6 cellular contexts compared by ENCODE assay signal in genomic region chr19:35986664-35987570, GRCh38.
DNase-seq lines count a peak whose midpoint lies in the region; ATAC-seq and TF ChIP-seq lines count a peak whose summit lies in the region.

No MANE protein-coding gene starts in this region.

- no peak for ATAC-seq in GM18909 (IDR thresholded peaks at IDR 0.05; ENCODE audit: poor library complexity, unreplicated experiment)

- peak overlapping the region; percentile 81 for H3K4me3 Mint-ChIP-seq in dendritic cell treated with granulocyte-macrophage colony-stimulating factor and Interleukin-4, amounts not matched to agents 40 ng/mL and 50 ng/mL, for 4 days

- intact Hi-C loops in dendritic cell treated with granulocyte-macrophage colony-stimulating factor and Interleukin-4, amounts not matched to agents 40 ng/mL and 50 ng/mL, for 4 days (cut with micrococcal nuclease): no loop called here

- H3K4me1 Mint-ChIP-seq in dendritic cell treated with granulocyte-macrophage colony-stimulating factor and Interleukin-4, amounts not matched to agents 40 ng/mL and 50 ng/mL, for 4 days (ENCODE audit: low read depth): peaks cover 27% of the 10 kb centered on the region

- DNase-seq in NCI-H82 treated with DMSO at 0.1 percent for 48 hours (lab: John Stamatoyannopoulos, UW; ENCODE audit: unreplicated experiment): peak; percentile 24
- DNase-seq in retinal pigment epithelial cell (ENCODE audit: low read depth): no peak
- DNase-seq in middle frontal gyrus (ENCODE audit: extremely low spot score, low spot score): no peak

- no peaks in the 10 kb centered on the region for H3K36me3 Mint-ChIP-seq in dendritic cell treated with granulocyte-macrophage colony-stimulating factor and Interleukin-4, amounts not matched to agents 40 ng/mL and 50 ng/mL, for 4 days (ENCODE audit: low read depth)

- H3K4me3 ChIP-seq in GM12875 (ENCODE audit: low read depth, low read length): peak overlapping the region; percentile 37
- peak overlapping the region; percentile 33 for H3K4me3 ChIP-seq in retinal pigment epithelial cell (ENCODE audit: low read length)

- peaks cover 6% of the 10 kb centered on the region for H3K9me3 Mint-ChIP-seq in dendritic cell treated with granulocyte-macrophage colony-stimulating factor and Interleukin-4, amounts not matched to agents 40 ng/mL and 50 ng/mL, for 4 days

- peaks cover 34% of the 10 kb centered on the region for H3K27me3 Mint-ChIP-seq in dendritic cell treated with granulocyte-macrophage colony-stimulating factor and Interleukin-4, amounts not matched to agents 40 ng/mL and 50 ng/mL, for 4 days

- TF ChIP-seq CTCF in GM12875 (IDR thresholded peaks at IDR 0.05; ENCODE audit: borderline replicate concordance, insufficient read depth, low read depth, low read length) (0 out of 2 replicates have a peak, but pooled peaks have one; percentile 14), retinal pigment epithelial cell (conservative IDR thresholded peaks at IDR 0.05; ENCODE audit: low read depth, low read length) (no peak)

- peak overlapping the region; percentile 74 for H3K27ac Mint-ChIP-seq in dendritic cell treated with granulocyte-macrophage colony-stimulating factor and Interleukin-4, amounts not matched to agents 40 ng/mL and 50 ng/mL, for 4 days
